11 cellular contexts compared by ENCODE assay signal in the genomic region with DNA sequence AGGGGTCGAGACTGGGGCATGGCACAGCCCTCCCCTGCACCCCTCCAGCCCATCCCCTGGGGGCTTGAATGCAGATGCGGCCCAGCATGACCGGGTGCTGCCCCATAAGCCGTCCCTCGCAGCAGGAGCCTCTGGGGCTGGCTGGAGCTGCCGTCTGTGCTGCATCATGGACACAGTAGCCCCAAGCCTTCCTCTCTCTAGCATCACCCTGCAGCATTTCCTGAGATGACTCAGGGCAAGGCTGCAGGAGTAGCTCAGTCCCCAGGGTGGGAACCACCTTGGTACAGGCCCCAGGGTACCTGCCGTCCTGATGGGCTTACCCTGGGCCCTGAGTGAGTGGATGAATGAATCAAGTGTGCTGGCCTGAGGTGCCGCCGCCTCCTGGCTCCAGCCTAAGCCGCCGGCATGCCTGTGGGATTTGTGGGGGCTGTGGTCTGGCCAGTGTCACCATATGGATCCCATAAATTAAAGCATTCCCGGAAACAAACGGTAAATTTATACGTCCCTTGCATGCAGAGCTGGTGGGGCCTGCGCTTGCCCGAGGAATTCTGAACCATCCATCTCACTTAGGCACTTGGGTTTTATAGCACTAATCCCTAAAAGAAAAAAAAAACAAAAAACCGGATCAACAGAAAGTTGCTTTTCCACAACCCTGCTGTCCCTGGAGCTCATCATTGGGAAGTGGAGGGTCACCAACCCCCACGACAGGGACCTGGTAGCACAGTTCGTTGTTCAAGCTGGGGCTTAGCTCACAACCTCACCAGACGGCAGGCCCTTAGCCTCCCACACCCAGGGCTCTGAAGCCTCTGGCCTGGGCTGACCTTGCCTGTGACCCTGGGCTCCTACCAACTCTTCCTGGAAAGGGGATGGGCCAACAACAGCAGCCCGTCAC.
DNase-seq lines count a peak whose midpoint lies in the region; ATAC-seq and TF ChIP-seq lines count a peak whose summit lies in the region.
"Had no signal": no experiment of that assay in that cellular context is flagged by ENCODE, and none has a peak within 500 bp of the region (broad histone marks: within the 10 kb centered on the region; RNA-seq: fewer than 3 reads in every experiment).

No MANE protein-coding gene starts in this region.

- WGBS in mammary epithelial cell (ENCODE audit: low coverage, missing lambda C conversion rate), result 15% methylated on average over 11 of the region's 21 CpGs

- no TSS peak for BruUV-seq in mammary epithelial cell (replicated peaks; lab: Mats Ljungman, UMichigan)

- peak overlapping the region; percentile 17 to 49 (median 19) for H3K4me3 Mint-ChIP-seq in nephron
- H3K4me3 Mint-ChIP-seq: activated CD8-positive, alpha-beta T cell treated with anti-CD3 and anti-CD28 coated beads for 36 hours; effector memory CD8-positive, alpha-beta T cell; natural killer cell had no signal

- H3K36me3 ChIP-seq in BLaER1 treated with 17β-estradiol and CSF1 and Interleukin-3, amounts not matched to agents 10 nM and 100 nM, result no peaks in the 10 kb centered on the region
- H3K36me3 ChIP-seq in mammary epithelial cell (ENCODE audit: insufficient read depth, low read length), result no peaks in the 10 kb centered on the region

- no peak for ATAC-seq in HG02938 (IDR thresholded peaks at IDR 0.05; ENCODE audit: unreplicated experiment)
- no peak for ATAC-seq in GM19328 (IDR thresholded peaks at IDR 0.05; ENCODE audit: unreplicated experiment)
- ATAC-seq: activated CD8-positive, alpha-beta T cell treated with anti-CD3 and anti-CD28 coated beads for 36 hours; effector memory CD8-positive, alpha-beta T cell; natural killer cell had no signal

- H3K9me3 Mint-ChIP-seq in nephron, result no peaks in the 10 kb centered on the region
- H3K9me3 Mint-ChIP-seq: effector memory CD8-positive, alpha-beta T cell; natural killer cell had no signal

- H3K4me3 ChIP-seq in BLaER1 treated with 17β-estradiol and CSF1 and Interleukin-3, amounts not matched to agents 10 nM and 100 nM, result no peak overlapping the region
- H3K4me3 ChIP-seq in mammary epithelial cell (replicated peaks in 1 of 3; ENCODE audit: insufficient read depth in 1 of 3, low read depth in 2 of 3, low read length in 3 of 3), result no peak overlapping the region

- intact Hi-C loops in mammary epithelial cell (cut with micrococcal nuclease), result no loop called here

- DNase-seq in NCI-H69 (lab: John Stamatoyannopoulos, UW), result peak; percentile 67
- DNase-seq in mammary epithelial cell, result peak; percentile 87
- no peak for DNase-seq in T-helper 2 cell
- DNase-seq in NCI-H1092 treated with DMSO at 0.1 percent for 48 hours (lab: John Stamatoyannopoulos, UW), result no peak
- DNase-seq: activated CD8-positive, alpha-beta T cell treated with anti-CD3 and anti-CD28 coated beads for 36 hours; effector memory CD8-positive, alpha-beta T cell; natural killer cell had no signal

- no peak overlapping the region for H2AFZ ChIP-seq in mammary epithelial cell (ENCODE audit: low read depth, low read length)

- peak overlapping the region in 9 of 11 experiments; percentile 12 to 56 (median 41); a peak in 16 of 22 replicates for H3K4me2 ChIP-seq in BLaER1 treated with 17β-estradiol and CSF1 and Interleukin-3, amounts not matched to agents 10 nM and 100 nM
- H3K4me2 ChIP-seq in mammary epithelial cell (ENCODE audit: insufficient read depth, low read depth, low read length), result peak overlapping the region; percentile 4

- no peaks in the 10 kb centered on the region for H3K79me2 ChIP-seq in mammary epithelial cell (ENCODE audit: insufficient read depth, low read length)

- in situ Hi-C loops in mammary epithelial cell (cut with MboI; ENCODE audit: low sequenced_read_pairs in 2 of 2), result no loop called here

- H3K9me3 ChIP-seq in BLaER1 treated with 17β-estradiol and CSF1 and Interleukin-3, amounts not matched to agents 10 nM and 100 nM (replicated peaks in 1 of 11), result peaks cover 0 to 7% (median 4%) of the 10 kb centered on the region in 11 experiments; a peak in 6 of 22 replicates
- no peaks in the 10 kb centered on the region for H3K9me3 ChIP-seq in mammary epithelial cell (replicated peaks; ENCODE audit: insufficient read depth, low read length)

- H3K36me3 Mint-ChIP-seq in nephron (ENCODE audit: low read depth), result peaks cover 5% of the 10 kb centered on the region
- H3K36me3 Mint-ChIP-seq: natural killer cell had no signal

- peak overlapping the region; percentile 63 to 93 (median 91) for H3K27ac Mint-ChIP-seq in nephron
- H3K27ac Mint-ChIP-seq: activated CD8-positive, alpha-beta T cell treated with anti-CD3 and anti-CD28 coated beads for 36 hours; effector memory CD8-positive, alpha-beta T cell; natural killer cell had no signal

- TF ChIP-seq CTCF in mammary epithelial cell (conservative IDR thresholded peaks at IDR 0.05 in 1 of 2, IDR thresholded peaks at IDR 0.05 in 1 of 2; ENCODE audit: extremely low read depth in 1 of 2, insufficient read depth in 1 of 2, low read depth in 1 of 2, low read length in 2 of 2) (no peak), nephron (IDR thresholded peaks at IDR 0.05; ENCODE audit: unreplicated experiment in 3 of 3) (no peak)

- peaks cover 71% of the 10 kb centered on the region for H3K4me1 Mint-ChIP-seq in nephron
- H3K4me1 Mint-ChIP-seq: natural killer cell had no signal

- CTCF ChIA-PET in mammary epithelial cell (lab: Charles Lee; ENCODE audit: low non-redundant PET), result no interaction called here

- dilution Hi-C loops in mammary epithelial cell (cut with HindIII; ENCODE audit: low sequenced_read_pairs), result no loop called here

- H3K27ac ChIP-seq in BLaER1 treated with 17β-estradiol and CSF1 and Interleukin-3, amounts not matched to agents 10 nM and 100 nM, result no peak overlapping the region
- no peak overlapping the region for H3K27ac ChIP-seq in mammary epithelial cell (ENCODE audit: insufficient read depth, low read depth, low read length)

- peaks cover 0 to 9% (median 0%) of the 10 kb centered on the region in 11 experiments; a peak in 3 of 22 replicates for H3K27me3 ChIP-seq in BLaER1 treated with 17β-estradiol and CSF1 and Interleukin-3, amounts not matched to agents 10 nM and 100 nM
- no peaks in the 10 kb centered on the region for H3K27me3 ChIP-seq in mammary epithelial cell (ENCODE audit: insufficient read depth, low read length)

- no peak overlapping the region for H3K9ac ChIP-seq in BLaER1 treated with 17β-estradiol and CSF1 and Interleukin-3, amounts not matched to agents 10 nM and 100 nM
- H3K9ac ChIP-seq in mammary epithelial cell (ENCODE audit: insufficient read depth, low read length), result no peak overlapping the region

- peaks cover 18 to 63% (median 42%) of the 10 kb centered on the region in 10 experiments for H3K4me1 ChIP-seq in BLaER1 treated with 17β-estradiol and CSF1 and Interleukin-3, amounts not matched to agents 10 nM and 100 nM
- peaks cover 36% of the 10 kb centered on the region for H3K4me1 ChIP-seq in mammary epithelial cell (ENCODE audit: insufficient read depth, low read length)

- peaks cover 3% of the 10 kb centered on the region for H3K27me3 Mint-ChIP-seq in nephron (ENCODE audit: low read depth)
- H3K27me3 Mint-ChIP-seq: activated CD8-positive, alpha-beta T cell treated with anti-CD3 and anti-CD28 coated beads for 36 hours had no signal

- peaks cover 0 to 33% (median 0%) of the 10 kb centered on the region in 11 experiments; a peak in 4 of 22 replicates for H4K20me1 ChIP-seq in BLaER1 treated with 17β-estradiol and CSF1 and Interleukin-3, amounts not matched to agents 10 nM and 100 nM
- H4K20me1 ChIP-seq in mammary epithelial cell (ENCODE audit: insufficient read depth, low read length), result no peaks in the 10 kb centered on the region

Comparison
In these comparisons a context has a peak if more than half of its experiments do, and no peak if none do; other contexts are left out.
1. DNase-seq: peak in NCI-H69 (single experiment) and mammary epithelial cell (single experiment); none in T-helper 2 cell (0 of 5) and NCI-H1092 treated with DMSO at 0.1 percent for 48 hours (single experiment).